ENCODE assay signal across 8 cellular contexts in the genomic region with DNA sequence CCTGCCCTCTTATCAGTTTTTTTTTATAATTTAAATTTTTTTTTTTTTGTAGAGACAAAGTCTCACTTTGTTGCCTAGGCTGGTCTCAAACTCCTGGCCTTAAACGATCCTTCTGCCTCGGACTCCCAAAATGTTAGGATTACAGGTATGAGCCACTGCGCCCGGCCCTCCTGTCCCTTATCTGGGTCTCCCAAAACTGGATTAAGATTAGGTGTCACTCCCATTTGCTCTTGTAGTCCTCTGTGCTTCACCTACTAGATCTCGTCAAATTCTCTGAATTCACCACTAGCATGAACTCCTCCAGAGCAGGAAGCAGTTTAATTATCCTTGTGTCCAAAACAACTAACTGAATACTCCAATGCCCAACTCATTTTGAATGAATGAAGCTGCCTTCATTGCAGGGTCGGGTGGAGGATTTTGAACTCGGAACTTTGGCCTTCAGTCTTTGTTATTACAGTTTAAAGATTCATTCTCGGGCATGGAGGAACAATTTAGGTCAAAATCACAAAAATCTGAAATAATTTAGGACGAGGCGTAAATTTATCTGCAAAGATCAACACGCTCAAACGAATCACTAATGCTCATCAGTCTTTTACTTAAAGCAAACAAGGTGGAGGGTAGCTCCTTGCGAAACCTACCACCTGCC. TPM values are rescaled to one million over a fixed set of nuclear protein-coding genes. Genes with fewer than 3 reads are reported as not detected.
DNase-seq lines count a peak whose midpoint lies in the region; ATAC-seq and TF ChIP-seq lines count a peak whose summit lies in the region.

No MANE protein-coding gene starts in this region.

- peaks cover 2% of the 10 kb centered on the region for H3K36me3 ChIP-seq in kidney epithelial cell (ENCODE audit: control insufficient read depth, insufficient read depth, low read length)
- peaks cover 3% of the 10 kb centered on the region for H3K36me3 ChIP-seq in testis (ENCODE audit: low read depth, missing control alignments)

- no peaks in the 10 kb centered on the region for H3K9me3 ChIP-seq in testis

- peaks cover 25% of the 10 kb centered on the region for H3K4me1 ChIP-seq in testis

- no peak for ATAC-seq in activated CD8-positive, alpha-beta memory T cell treated with anti-CD3 and anti-CD28 coated beads, Interleukin-2, amount 10 ng/mL, durations not matched to agents 7 days and 5 days
- ATAC-seq in HG03439 (IDR thresholded peaks at IDR 0.05; ENCODE audit: unreplicated experiment) (no peak), GM19455 (IDR thresholded peaks at IDR 0.05; ENCODE audit: unreplicated experiment) (no peak), HG03378 (IDR thresholded peaks at IDR 0.05; ENCODE audit: unreplicated experiment) (no peak)

- WGBS in testis, 2 donors, result 20 to 22% methylated on average over 13 of the region's 13 CpGs

- CTCF ChIA-PET in activated CD8-positive, alpha-beta memory T cell treated with anti-CD3 and anti-CD28 coated beads, Interleukin-2, amount 10 ng/mL, durations not matched to agents 7 days and 5 days (lab: Charles Lee), result interaction anchor here (1.1 to 4.7 kb wide), 5 partner anchors 16 to 152 kb away, joined by 3 to 22 read pairs (median 6); partner anchors contain the start of genes SPNS1 and TUFM

- peak overlapping the region; percentile 95 to 99 for H3K27ac ChIP-seq in testis

- peaks cover 43% of the 10 kb centered on the region for H3K4me1 Mint-ChIP-seq in activated CD8-positive, alpha-beta memory T cell treated with anti-CD3 and anti-CD28 coated beads, Interleukin-2, amount 10 ng/mL, durations not matched to agents 7 days and 5 days
- peaks cover 41% of the 10 kb centered on the region for H3K4me1 Mint-ChIP-seq in activated naive CD8-positive, alpha-beta T cell (ENCODE audit: low read depth)

- peak overlapping the region; percentile 98 for H3K4me3 ChIP-seq in kidney epithelial cell (ENCODE audit: low read depth, low read length)
- H3K4me3 ChIP-seq in testis, result peak overlapping the region; percentile 74 to 100

- H3K4me3 Mint-ChIP-seq in activated CD8-positive, alpha-beta memory T cell treated with anti-CD3 and anti-CD28 coated beads, Interleukin-2, amount 10 ng/mL, durations not matched to agents 7 days and 5 days, result peak overlapping the region; percentile 81
- H3K4me3 Mint-ChIP-seq in activated naive CD8-positive, alpha-beta T cell, result peak overlapping the region; percentile 90

- H3K27me3 ChIP-seq in kidney epithelial cell (ENCODE audit: control insufficient read depth, insufficient read depth, low read length) (no peaks in the 10 kb centered on the region), testis (no peaks in the 10 kb centered on the region)

- no peak for TF ChIP-seq POLR2A in testis (IDR thresholded peaks at IDR 0.05)

- peak overlapping the region; percentile 86 for H3K27ac Mint-ChIP-seq in activated CD8-positive, alpha-beta memory T cell treated with anti-CD3 and anti-CD28 coated beads, Interleukin-2, amount 10 ng/mL, durations not matched to agents 7 days and 5 days
- H3K27ac Mint-ChIP-seq in activated naive CD8-positive, alpha-beta T cell, result peak overlapping the region; percentile 91

- TF ChIP-seq CTCF in kidney epithelial cell (IDR thresholded peaks at IDR 0.05; ENCODE audit: insufficient read depth, low read length, poor library complexity, severe bottlenecking) (no peak), testis (IDR thresholded peaks at IDR 0.05) (no peak)

- peaks cover 33% of the 10 kb centered on the region for H3K36me3 Mint-ChIP-seq in activated CD8-positive, alpha-beta memory T cell treated with anti-CD3 and anti-CD28 coated beads, Interleukin-2, amount 10 ng/mL, durations not matched to agents 7 days and 5 days
- H3K36me3 Mint-ChIP-seq in activated naive CD8-positive, alpha-beta T cell, result peaks cover 15% of the 10 kb centered on the region

- H3K9me3 Mint-ChIP-seq in activated CD8-positive, alpha-beta memory T cell treated with anti-CD3 and anti-CD28 coated beads, Interleukin-2, amount 10 ng/mL, durations not matched to agents 7 days and 5 days (ENCODE audit: low read depth), result no peaks in the 10 kb centered on the region
- no peaks in the 10 kb centered on the region for H3K9me3 Mint-ChIP-seq in activated naive CD8-positive, alpha-beta T cell (ENCODE audit: low read depth)

- intact Hi-C loops in testis (cut with DNase I; ENCODE audit: low total_unique reads), result no loop called here

- no peaks in the 10 kb centered on the region for H3K27me3 Mint-ChIP-seq in activated CD8-positive, alpha-beta memory T cell treated with anti-CD3 and anti-CD28 coated beads, Interleukin-2, amount 10 ng/mL, durations not matched to agents 7 days and 5 days
- H3K27me3 Mint-ChIP-seq in activated naive CD8-positive, alpha-beta T cell, result no peaks in the 10 kb centered on the region

- no peak for DNase-seq in activated CD8-positive, alpha-beta memory T cell treated with anti-CD3 and anti-CD28 coated beads, Interleukin-2, amount 10 ng/mL, durations not matched to agents 7 days and 5 days
- DNase-seq in activated CD8-positive, alpha-beta memory T cell treated with anti-CD3 and anti-CD28 coated beads, Interleukin-2, amount 50 U/mL, for 4 hours, result no peak
- no peak for DNase-seq in kidney epithelial cell (ENCODE audit: low read depth)
- no peak for DNase-seq in testis

RNA-seq across cellular contexts. Expression of gene ATXN2L, which starts 0.8 kb away (rescaled TPM):
- total RNA-seq in activated CD8-positive, alpha-beta memory T cell treated with anti-CD3 and anti-CD28 coated beads, Interleukin-2, amount 10 ng/mL, durations not matched to agents 7 days and 5 days, result 100 to 1,000 TPM; 295 to 301 TPM
- total RNA-seq in kidney epithelial cell, result 150 and 197 TPM in 2 replicates
- 100 to 1,000 TPM; 242 to 345 TPM for total RNA-seq in testis
- polyA plus RNA-seq in testis (ENCODE audit: insufficient read depth, low read depth, low replicate concordance), result 521 TPM

RNA-seq across cellular contexts. Expression of gene TUFM, which starts 24.2 kb away (rescaled TPM):
- 100 to 1,000 TPM; 156 to 199 TPM for total RNA-seq in activated CD8-positive, alpha-beta memory T cell treated with anti-CD3 and anti-CD28 coated beads, Interleukin-2, amount 10 ng/mL, durations not matched to agents 7 days and 5 days
- 169 and 185 TPM in 2 replicates for total RNA-seq in kidney epithelial cell
- total RNA-seq in testis, result 100 to 1,000 TPM; 134 to 140 TPM
- 213 TPM for polyA plus RNA-seq in testis (ENCODE audit: insufficient read depth, low read depth, low replicate concordance)

RNA-seq across cellular contexts. Expression of gene SH2B1, which starts 41.6 kb away (rescaled TPM):
- 10 to 100 TPM; 57.3 to 70.9 TPM for total RNA-seq in activated CD8-positive, alpha-beta memory T cell treated with anti-CD3 and anti-CD28 coated beads, Interleukin-2, amount 10 ng/mL, durations not matched to agents 7 days and 5 days
- 26.8 and 29.1 TPM in 2 replicates for total RNA-seq in kidney epithelial cell
- 10 to 100 TPM; 90.2 to 97.4 TPM for total RNA-seq in testis
- 51.4 TPM for polyA plus RNA-seq in testis (ENCODE audit: insufficient read depth, low read depth, low replicate concordance)

RNA-seq across cellular contexts. Expression of gene ATP2A1, which starts 56.3 kb away (rescaled TPM):
- 1 to 10 TPM; 1.5 to 3.4 TPM for total RNA-seq in activated CD8-positive, alpha-beta memory T cell treated with anti-CD3 and anti-CD28 coated beads, Interleukin-2, amount 10 ng/mL, durations not matched to agents 7 days and 5 days
- 0.17 and 0.48 TPM in 2 replicates for total RNA-seq in kidney epithelial cell
- total RNA-seq in testis, result 10 to 100 TPM; 12.2 to 17.3 TPM
- 9.1 TPM for polyA plus RNA-seq in testis (ENCODE audit: insufficient read depth, low read depth, low replicate concordance)
